In the genomic region with DNA sequence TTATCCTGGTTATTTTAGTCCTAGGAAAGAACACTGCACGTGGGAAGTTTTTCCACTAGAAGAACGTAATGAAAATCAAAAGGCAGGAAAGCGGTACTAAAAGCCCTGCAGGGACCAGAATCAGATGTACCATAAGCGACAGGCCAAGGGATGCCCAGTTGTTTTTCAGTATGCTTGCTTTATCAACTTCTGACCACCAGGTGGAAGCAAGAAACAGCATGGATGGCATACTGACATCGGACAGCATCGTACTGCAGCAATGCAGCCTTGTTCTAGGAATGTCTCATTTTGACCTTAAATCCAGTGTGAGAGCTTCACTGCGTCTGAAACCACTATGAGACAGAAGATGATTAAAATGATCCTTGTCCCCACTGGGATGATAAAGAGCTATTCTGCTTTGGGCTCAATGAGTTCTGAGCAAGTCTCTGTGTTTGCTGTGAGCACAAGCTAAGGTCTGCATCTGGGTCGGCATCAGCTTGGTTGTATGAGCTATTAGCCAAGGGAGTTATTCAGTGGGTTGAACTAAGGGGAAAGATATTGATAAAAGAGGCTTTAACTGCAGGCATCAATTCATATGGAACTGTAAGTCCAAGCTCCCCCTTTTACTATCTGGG, we compare ENCODE assay signal across 8 cellular contexts. TPM values are rescaled to one million over a fixed set of nuclear protein-coding genes. Genes with fewer than 3 reads are reported as not detected.
DNase-seq lines count a peak whose midpoint lies in the region; ATAC-seq, FAIRE-seq and TF ChIP-seq lines count a peak whose summit lies in the region.

No MANE protein-coding gene starts in this region.

- H3K9me3 ChIP-seq in mucosa of descending colon = no peaks in the 10 kb centered on the region

- H3K4me3 Mint-ChIP-seq in type B pancreatic cell = no peak overlapping the region

- no peaks in the 10 kb centered on the region for H3K27me3 Mint-ChIP-seq in type B pancreatic cell

- no peaks in the 10 kb centered on the region for H3K36me3 Mint-ChIP-seq in type B pancreatic cell

- peak; percentile 64 for ATAC-seq in HG03108 (IDR thresholded peaks at IDR 0.05; ENCODE audit: unreplicated experiment)
- peak; percentile 80 for ATAC-seq in mucosa of descending colon

- H3K4me3 ChIP-seq in AG09309 (ENCODE audit: control insufficient read depth, low read depth, low read length) (no peak overlapping the region), mucosa of descending colon (no peak overlapping the region)

- peaks cover 41% of the 10 kb centered on the region for H3K4me1 Mint-ChIP-seq in type B pancreatic cell (ENCODE audit: unreplicated experiment)

- peak; percentile 83 for TF ChIP-seq CTCF in AG09309 (IDR thresholded peaks at IDR 0.05; ENCODE audit: control insufficient read depth, insufficient read depth, low read depth, low read length, missing control alignments)
- peak; percentile 71 for TF ChIP-seq CTCF in mucosa of descending colon (IDR thresholded peaks at IDR 0.05)
- TF ChIP-seq CTCF in type B pancreatic cell (conservative IDR thresholded peaks at IDR 0.05) = peak; percentile 90

- no peak for TF ChIP-seq POLR2A in GM12892 (IDR thresholded peaks at IDR 0.05; ENCODE audit: low read depth, low read length)
- no peak for TF ChIP-seq POLR2A in erythroblast (IDR thresholded peaks at IDR 0.05; ENCODE audit: low read length)

- peak overlapping the region; percentile 3 for H3K27ac Mint-ChIP-seq in type B pancreatic cell

- peak; percentile 86 for FAIRE-seq in GM12892 (lab: Jason Lieb, UNC)

- no peaks in the 10 kb centered on the region for H3K9me3 Mint-ChIP-seq in type B pancreatic cell

- intact Hi-C loops in mucosa of descending colon (cut with DNase I, micrococcal nuclease) = loop anchor here in 1 of 2 donors (2.0 kb wide), 1 partner anchor 318 kb away; no protein-coding TSS in a partner anchor

- H3K4me1 ChIP-seq in mucosa of descending colon (ENCODE audit: low read depth) = peaks cover 3% of the 10 kb centered on the region

- H3K36me3 ChIP-seq in mucosa of descending colon (ENCODE audit: low read depth) = no peaks in the 10 kb centered on the region

- no peak for DNase-seq in AG09309 (ENCODE audit: low read depth)
- DNase-seq in GM12892 (ENCODE audit: insufficient read length) = peak; percentile 24
- DNase-seq in NCI-H510A (lab: John Stamatoyannopoulos, UW) = peak; percentile 14
- peak; percentile 15 for DNase-seq in activated CD4-positive, alpha-beta T cell treated with anti-CD3 and anti-CD28 coated beads, Interleukin-2, amount 50 U/mL, for 1 hour
- DNase-seq in erythroblast (lab: John Stamatoyannopoulos, UW) = peak; percentile 61 to 73
- peak in 1 of 3 donors; percentile 75 for DNase-seq in mucosa of descending colon
- DNase-seq in type B pancreatic cell (ENCODE audit: extremely low spot score, unreplicated experiment) = no peak

RNA-seq across cellular contexts. Expression of gene CDK15, which starts 54.3 kb away (rescaled TPM):
- polyA plus RNA-seq in GM12892 (2012; ENCODE audit: missing spikeins) = not detected
- total RNA-seq in mucosa of descending colon (1 to 10 TPM in 1 of 3 donors, under 1 TPM in 1, not detected in 1; 0.94 to 1.4 TPM), type B pancreatic cell (ENCODE audit: low replicate concordance) (1.8 TPM in 1 of 2 replicates, not detected in the other)

Comparison
In these comparisons a context has a peak if more than half of its experiments do, and no peak if none do; other contexts are left out.
1. DNase-seq: peak in GM12892 (single experiment), NCI-H510A (single experiment), activated CD4-positive, alpha-beta T cell treated with anti-CD3 and anti-CD28 coated beads, Interleukin-2, amount 50 U/mL, for 1 hour (single experiment) and erythroblast (2 of 2); none in AG09309 (single experiment) and type B pancreatic cell (single experiment).
2. Peak in every context shown above with its lines, with median percentiles within 50 percentile points of each other: CTCF ChIP-seq.